Comparison of ENCODE assay signal across 1 cellular context in the genomic region with DNA sequence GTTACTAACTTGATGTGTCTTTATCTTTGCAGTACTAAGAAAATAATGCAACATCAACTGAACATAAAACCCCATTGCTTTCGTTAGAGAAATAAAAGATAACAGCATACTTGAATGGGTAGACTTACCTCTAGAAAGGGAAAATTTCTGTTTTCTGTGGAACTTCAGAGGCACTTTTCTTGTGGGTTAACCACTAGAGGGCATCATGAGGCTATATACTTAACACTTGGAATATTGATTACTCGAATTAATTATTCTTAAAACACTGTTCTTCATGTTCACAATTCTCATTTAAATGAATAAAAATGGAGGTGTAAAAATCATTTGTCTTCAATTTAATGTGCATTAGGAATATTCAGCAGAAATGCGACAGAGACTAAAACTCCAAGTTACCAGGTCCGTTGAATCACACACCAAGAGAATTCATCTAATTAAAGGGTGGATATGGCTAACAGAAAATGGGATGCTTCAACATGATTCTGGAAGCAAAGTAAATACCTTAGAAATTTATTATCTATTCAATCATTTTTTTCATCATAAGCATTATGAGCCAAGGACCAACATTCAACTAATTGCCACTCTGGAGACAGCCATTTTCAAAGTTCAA.
TF ChIP-seq lines count a peak whose summit lies in the region.

No MANE protein-coding gene starts in this region.

TF ChIP-seq in GM23338, 12 proteins besides CTCF, POLR2A, EP300 and RAD21 (continued from another document):
- no peak for TF ChIP-seq CREB1 (CRISPR knock-in tag; IDR thresholded peaks at IDR 0.05; ENCODE audit: low read depth)
- TF ChIP-seq, protein P1, sequence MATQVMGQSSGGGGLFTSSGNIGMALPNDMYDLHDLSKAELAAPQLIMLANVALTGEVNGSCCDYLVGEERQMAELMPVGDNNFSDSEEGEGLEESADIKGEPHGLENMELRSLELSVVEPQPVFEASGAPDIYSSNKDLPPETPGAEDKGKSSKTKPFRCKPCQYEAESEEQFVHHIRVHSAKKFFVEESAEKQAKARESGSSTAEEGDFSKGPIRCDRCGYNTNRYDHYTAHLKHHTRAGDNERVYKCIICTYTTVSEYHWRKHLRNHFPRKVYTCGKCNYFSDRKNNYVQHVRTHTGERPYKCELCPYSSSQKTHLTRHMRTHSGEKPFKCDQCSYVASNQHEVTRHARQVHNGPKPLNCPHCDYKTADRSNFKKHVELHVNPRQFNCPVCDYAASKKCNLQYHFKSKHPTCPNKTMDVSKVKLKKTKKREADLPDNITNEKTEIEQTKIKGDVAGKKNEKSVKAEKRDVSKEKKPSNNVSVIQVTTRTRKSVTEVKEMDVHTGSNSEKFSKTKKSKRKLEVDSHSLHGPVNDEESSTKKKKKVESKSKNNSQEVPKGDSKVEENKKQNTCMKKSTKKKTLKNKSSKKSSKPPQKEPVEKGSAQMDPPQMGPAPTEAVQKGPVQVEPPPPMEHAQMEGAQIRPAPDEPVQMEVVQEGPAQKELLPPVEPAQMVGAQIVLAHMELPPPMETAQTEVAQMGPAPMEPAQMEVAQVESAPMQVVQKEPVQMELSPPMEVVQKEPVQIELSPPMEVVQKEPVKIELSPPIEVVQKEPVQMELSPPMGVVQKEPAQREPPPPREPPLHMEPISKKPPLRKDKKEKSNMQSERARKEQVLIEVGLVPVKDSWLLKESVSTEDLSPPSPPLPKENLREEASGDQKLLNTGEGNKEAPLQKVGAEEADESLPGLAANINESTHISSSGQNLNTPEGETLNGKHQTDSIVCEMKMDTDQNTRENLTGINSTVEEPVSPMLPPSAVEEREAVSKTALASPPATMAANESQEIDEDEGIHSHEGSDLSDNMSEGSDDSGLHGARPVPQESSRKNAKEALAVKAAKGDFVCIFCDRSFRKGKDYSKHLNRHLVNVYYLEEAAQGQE (IDR thresholded peaks at IDR 0.05; ENCODE audit: unreplicated experiment), result no peak
TF ChIP-seq in GM23338: peak in this region for 0.
